8 cellular contexts compared by ENCODE assay signal in the genomic region with DNA sequence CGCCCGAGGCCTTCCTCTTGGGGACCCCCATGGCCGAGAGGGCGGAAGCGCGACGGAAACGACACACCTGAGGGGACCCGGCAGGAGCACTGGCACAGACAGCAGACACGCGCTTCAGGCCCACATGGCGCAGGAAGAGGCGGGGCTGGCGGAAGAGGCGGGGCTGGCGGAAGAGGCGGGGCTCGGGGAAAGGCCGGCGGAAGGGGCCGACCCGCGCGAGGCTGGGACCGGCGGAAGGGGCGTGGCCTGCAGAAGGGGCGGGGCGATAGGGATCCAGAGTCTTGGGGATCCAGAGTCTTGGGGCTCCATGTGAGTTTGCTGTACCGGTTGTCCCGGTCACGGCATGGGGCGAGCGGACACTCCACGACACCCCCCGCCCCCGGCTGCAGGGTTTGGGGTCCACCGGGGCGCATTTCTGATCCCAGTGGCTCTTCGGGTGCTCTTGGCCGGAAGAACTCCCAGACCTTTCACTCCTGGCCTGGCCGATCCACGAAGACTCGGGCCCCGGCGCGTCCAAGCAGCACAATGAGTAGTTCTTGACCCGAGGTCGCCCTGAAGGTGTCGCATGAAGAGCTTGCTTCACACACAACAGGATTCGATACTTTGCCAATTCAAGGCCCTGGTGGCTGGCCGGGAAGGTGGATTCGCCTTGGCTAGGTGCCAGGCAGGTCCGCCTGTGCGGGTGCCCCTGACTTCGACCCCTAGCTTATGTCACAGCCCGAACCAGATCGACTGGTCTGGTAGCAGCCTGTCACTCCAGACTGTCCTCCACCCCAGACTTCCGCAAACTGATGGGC. TPM values are rescaled to one million over a fixed set of nuclear protein-coding genes. Genes with fewer than 3 reads are reported as not detected.
DNase-seq lines count a peak whose midpoint lies in the region; TF ChIP-seq lines count a peak whose summit lies in the region.

A gene with protein sequence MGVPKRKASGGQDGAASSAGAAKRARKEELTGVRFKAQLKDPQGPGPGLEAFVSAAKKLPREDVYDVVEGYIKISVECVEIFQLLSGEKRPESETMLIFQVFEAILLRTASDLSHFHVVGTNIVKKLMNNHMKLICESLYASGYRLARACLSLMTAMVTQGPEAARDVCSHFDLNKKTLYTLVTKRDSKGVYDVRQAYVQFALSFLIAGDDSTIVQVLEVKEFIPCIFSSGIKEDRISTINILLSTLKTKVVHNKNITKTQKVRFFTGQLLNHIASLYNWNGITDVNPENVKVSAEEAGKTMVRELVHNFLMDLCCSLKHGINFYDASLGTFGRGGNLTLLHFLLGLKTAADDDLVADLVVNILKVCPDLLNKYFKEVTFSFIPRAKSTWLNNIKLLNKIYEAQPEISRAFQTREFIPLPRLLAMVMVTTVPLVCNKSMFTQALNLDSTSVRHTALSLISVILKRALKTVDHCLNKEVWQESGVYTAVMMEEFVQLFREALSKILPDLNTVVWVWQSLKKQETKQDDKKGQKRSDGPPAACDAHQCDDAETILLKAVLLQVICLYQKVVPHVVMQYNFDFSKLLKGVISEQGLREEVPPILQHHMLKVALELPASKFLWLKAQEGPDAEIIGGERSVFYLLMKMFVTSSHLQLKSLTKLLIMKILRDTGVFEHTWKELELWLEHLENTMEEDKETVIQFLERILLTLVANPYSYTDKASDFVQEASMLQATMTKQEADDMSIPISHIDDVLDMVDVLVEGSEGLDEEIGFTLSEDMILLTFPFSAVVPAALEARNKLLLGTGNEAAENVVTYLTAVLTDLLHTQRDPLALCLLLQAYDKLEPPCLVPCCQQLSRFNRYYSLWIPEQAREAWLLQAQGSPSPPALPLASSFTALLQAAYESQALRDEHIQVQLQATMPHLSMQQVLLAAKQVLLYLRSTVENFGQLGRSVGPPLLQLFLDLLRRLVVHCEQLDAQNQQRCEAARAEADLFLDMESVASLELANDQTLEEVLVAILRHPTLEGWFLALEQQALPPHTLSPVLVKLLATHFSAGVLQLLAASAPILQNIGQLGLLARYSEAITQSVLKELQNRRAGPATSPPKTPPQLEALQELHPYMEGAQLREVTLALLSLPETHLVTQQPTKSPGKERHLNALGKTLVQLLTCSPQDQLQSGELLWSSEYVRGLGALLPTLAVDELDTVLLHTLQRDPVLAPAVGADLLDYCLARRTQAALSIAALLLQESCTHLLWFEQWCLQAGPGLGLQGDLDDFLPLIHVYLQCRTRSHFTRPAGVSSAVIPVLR (N-terminal part only) (minus strand): TSS at position 133 of the 797 bp plus-strand sequence. CDS start 102 bp downstream, at position 31.

- TF ChIP-seq POLR2A in ovary (IDR thresholded peaks at IDR 0.05): peak; percentile 77

- intact Hi-C loops in ovary (cut with DNase I): no loop called here

- H3K36me3 ChIP-seq in ovary: no peaks in the 10 kb centered on the region
- H3K36me3 ChIP-seq in thymus (ENCODE audit: control insufficient read depth, insufficient read depth): peaks cover 5% of the 10 kb centered on the region

- H3K27ac Mint-ChIP-seq in HFFc6 (peak within 1 kb of the TSS; percentile 95), glutamatergic neuron (ENCODE audit: unreplicated experiment) (no peak within 1 kb of the TSS)
- H3K27ac Mint-ChIP-seq in activated naive CD8-positive, alpha-beta T cell: peak within 1 kb of the TSS; percentile 75

- WGBS in ovary, 3 donors: 3 to 4% (median 3%) methylated on average over 58 to 59 of the region's 59 CpGs
- 7% methylated on average over 59 of the region's 59 CpGs for WGBS in thymus

- H3K4me1 ChIP-seq in ovary (ENCODE audit: insufficient read depth): peaks cover 5% of the 10 kb centered on the region
- H3K4me1 ChIP-seq in thymus (ENCODE audit: control insufficient read depth, insufficient read depth, low read length): peaks cover 4% of the 10 kb centered on the region

- H3K36me3 Mint-ChIP-seq in HFFc6 (ENCODE audit: low read depth): peaks cover 22% of the 10 kb centered on the region
- H3K36me3 Mint-ChIP-seq in activated naive CD8-positive, alpha-beta T cell: peaks cover 11% of the 10 kb centered on the region
- H3K36me3 Mint-ChIP-seq in glutamatergic neuron (ENCODE audit: unreplicated experiment): peaks cover 6% of the 10 kb centered on the region

- peak; percentile 99 for DNase-seq in GM10248 (ENCODE audit: extremely low spot score)
- peak; percentile 77 for DNase-seq in HFFc6
- DNase-seq in NCI-H1092 (lab: John Stamatoyannopoulos, UW): peak; percentile 72
- DNase-seq in SKM-1 treated with dmso at 0.1 percent for 144 hours (lab: John Stamatoyannopoulos, UW; ENCODE audit: unreplicated experiment): peak; percentile 79
- DNase-seq in glutamatergic neuron: peak; percentile 92
- peak; percentile 93 to 98 (median 97) for DNase-seq in ovary

- no peaks in the 10 kb centered on the region for H3K9me3 ChIP-seq in ovary
- H3K9me3 ChIP-seq in thymus (ENCODE audit: control insufficient read depth): no peaks in the 10 kb centered on the region

- H3K4me1 Mint-ChIP-seq in HFFc6 (ENCODE audit: low read depth): peaks cover 47% of the 10 kb centered on the region
- peaks cover 38% of the 10 kb centered on the region for H3K4me1 Mint-ChIP-seq in activated naive CD8-positive, alpha-beta T cell (ENCODE audit: low read depth)
- no peaks in the 10 kb centered on the region for H3K4me1 Mint-ChIP-seq in glutamatergic neuron (ENCODE audit: low read depth, unreplicated experiment)

- CTCF ChIA-PET in GM10248 (lab: Yijun Ruan, JAX): interaction anchor here (5.8 kb wide), 1 partner anchor 10 kb away, joined by 27 read pairs; no protein-coding TSS in a partner anchor

- no peak for TF ChIP-seq CTCF in GM10248 (IDR thresholded peaks at IDR 0.05; ENCODE audit: control extremely low read depth, extremely low read depth, low read depth, missing control alignments)
- TF ChIP-seq CTCF in HFFc6 (IDR thresholded peaks at IDR 0.05): peak; percentile 28; the same call in 1 of the 2 replicates
- TF ChIP-seq CTCF in glutamatergic neuron (IDR thresholded peaks at IDR 0.05; ENCODE audit: partially characterized antibody, unreplicated experiment): no peak
- TF ChIP-seq CTCF in ovary (IDR thresholded peaks at IDR 0.05): no peak

- H3K4me3 Mint-ChIP-seq in HFFc6 (peak within 1 kb of the TSS; percentile 95), glutamatergic neuron (ENCODE audit: unreplicated experiment) (peak within 1 kb of the TSS; percentile 86)
- H3K4me3 Mint-ChIP-seq in activated naive CD8-positive, alpha-beta T cell: peak within 1 kb of the TSS; percentile 94

- H3K27me3 ChIP-seq in ovary: no peaks in the 10 kb centered on the region
- H3K27me3 ChIP-seq in thymus (ENCODE audit: control insufficient read depth, insufficient read depth): no peaks in the 10 kb centered on the region

- H3K27ac ChIP-seq in ovary (no peak within 1 kb of the TSS), thymus (ENCODE audit: low read depth) (peak within 1 kb of the TSS; percentile 9)

- peaks cover 4% of the 10 kb centered on the region; the same call in 1 of the 2 replicates for H3K27me3 Mint-ChIP-seq in HFFc6 (ENCODE audit: insufficient read depth)
- no peaks in the 10 kb centered on the region for H3K27me3 Mint-ChIP-seq in activated naive CD8-positive, alpha-beta T cell
- no peaks in the 10 kb centered on the region for H3K27me3 Mint-ChIP-seq in glutamatergic neuron (ENCODE audit: unreplicated experiment)

- H3K4me3 ChIP-seq in ovary (peak within 1 kb of the TSS; percentile 98), thymus (ENCODE audit: low read length) (peak within 1 kb of the TSS; percentile 81)

- H3K9me3 Mint-ChIP-seq in HFFc6: no peaks in the 10 kb centered on the region; the same call in 1 of the 2 replicates
- H3K9me3 Mint-ChIP-seq in activated naive CD8-positive, alpha-beta T cell (ENCODE audit: low read depth): no peaks in the 10 kb centered on the region
- H3K9me3 Mint-ChIP-seq in glutamatergic neuron (ENCODE audit: unreplicated experiment): peaks cover 3% of the 10 kb centered on the region

- POLR2A ChIA-PET in GM10248 (lab: Yijun Ruan, JAX): interaction anchor here (0.6 kb wide), 1 partner anchor 378 kb away, joined by 3 read pairs; a partner anchor contains a TSS

- TF ChIP-seq EP300 in ovary (IDR thresholded peaks at IDR 0.05): no peak

RNA-seq across cellular contexts. Expression of the gene that starts here (rescaled TPM):
- 10 to 100 TPM; 18.4 to 27.0 (median 22.4) TPM for total RNA-seq in HFFc6 (2021; fragmentation: NEBNext Ultra II Directional; extraction: Animal tissue kit (Norgen Biotek cat#: 25700))
- total RNA-seq in glutamatergic neuron (ENCODE audit: unreplicated experiment) (15.5 TPM), ovary (10 to 100 TPM; 14.4 to 29.6 (median 19.6) TPM)
- polyA plus RNA-seq in ovary (1 to 10 TPM; 7.6 to 9.1 TPM), thymus (4.2 TPM)
